26 cellular contexts compared by ENCODE assay signal in the genomic region with DNA sequence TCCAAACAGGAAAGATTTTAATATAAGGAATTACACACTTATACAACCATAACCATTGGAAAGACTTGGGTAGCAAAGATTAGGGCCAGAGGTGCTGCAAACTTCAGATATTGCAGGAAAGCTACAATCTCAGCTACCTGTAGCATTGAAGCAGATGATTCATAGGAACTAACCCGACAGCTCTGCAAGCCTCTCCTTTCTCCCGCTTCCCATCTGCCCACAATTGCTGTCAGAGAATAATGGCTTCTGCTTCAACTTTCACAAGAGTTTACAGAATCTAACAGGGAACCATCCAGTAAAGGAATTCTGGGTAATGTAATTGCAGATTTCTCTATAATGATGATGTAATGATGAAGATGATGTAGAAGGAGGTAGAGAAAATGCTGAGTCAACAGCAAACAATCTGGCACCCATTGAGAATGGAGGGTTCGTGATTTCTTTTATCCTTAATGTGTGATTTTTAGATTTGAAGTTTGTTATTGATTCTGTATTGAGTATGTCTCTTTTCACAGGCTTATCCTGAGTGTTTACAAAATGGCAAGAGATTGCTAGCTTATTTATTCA.
"Had no signal": no experiment of that assay in that cellular context is flagged by ENCODE, and none has a peak within 500 bp of the region (broad histone marks: within the 10 kb centered on the region; RNA-seq: fewer than 3 reads in every experiment).

No MANE protein-coding gene starts in this region.

- ATAC-seq: activated CD8-positive, alpha-beta T cell treated with anti-CD3 and anti-CD28 coated beads for 36 hours; activated T-cell treated with anti-CD3 and anti-CD28 coated beads, Interleukin-2, amount 50 U/mL, for 72 hours; activated T-helper 17 cell treated with anti-CD3 and anti-CD28 coated beads, Interleukin-2, amount 50 U/mL, for 72 hours; Panc1 had no signal

- H3K4me1 ChIP-seq: ascending aorta, SJCRH30 had no signal

- H3K27ac ChIP-seq: ascending aorta, SJCRH30, SK-N-MC had no signal

- DNase-seq: activated CD4-positive, alpha-beta T cell treated with anti-CD3 and anti-CD28 coated beads, Interleukin-2, amount 10 ng/mL, durations not matched to agents 24 days and 14 days; activated CD4-positive, alpha-beta T cell treated with anti-CD3 and anti-CD28 coated beads, Interleukin-2, amount 50 U/mL, for 4 hours; activated CD8-positive, alpha-beta T cell treated with anti-CD3 and anti-CD28 coated beads for 36 hours; activated effector memory CD4-positive, alpha-beta T cell treated with anti-CD3 and anti-CD28 coated beads, Interleukin-2, amount 50 U/mL, for 16 hours; activated naive CD4-positive, alpha-beta T cell; activated naive CD4-positive, alpha-beta T cell treated with anti-CD3 and anti-CD28 coated beads, Interleukin-2, amount 50 U/mL, for 16 hours; activated naive CD8-positive, alpha-beta T cell treated with anti-CD3 and anti-CD28 coated beads for 36 hours; activated T-cell treated with anti-CD3 and anti-CD28 coated beads, Interleukin-2, amount 50 U/mL, for 1 hour; activated T-cell treated with anti-CD3 and anti-CD28 coated beads, Interleukin-2, amount 50 U/mL, for 72 hours; amygdala; Kasumi-1; MG63; MV-4-11; NCI-H1092; NCI-H1436 treated with DMSO at 0.1 percent for 48 hours; NCI-H1694 treated with DMSO at 0.1 percent for 48 hours; NCI-H2029; NCI-H345; NCI-H524 treated with DMSO at 0.1 percent for 48 hours; SHP77; SJCRH30; T1000 had no signal

- H3K36me3 ChIP-seq: ascending aorta, MG63, SJCRH30 had no signal

- H3K4me3 ChIP-seq: ascending aorta, MG63, SJCRH30, SK-N-MC had no signal

- H3K27me3 ChIP-seq: ascending aorta, SJCRH30 had no signal

- H3K9me3 ChIP-seq: ascending aorta, MG63, SJCRH30 had no signal
